In the genomic region with DNA sequence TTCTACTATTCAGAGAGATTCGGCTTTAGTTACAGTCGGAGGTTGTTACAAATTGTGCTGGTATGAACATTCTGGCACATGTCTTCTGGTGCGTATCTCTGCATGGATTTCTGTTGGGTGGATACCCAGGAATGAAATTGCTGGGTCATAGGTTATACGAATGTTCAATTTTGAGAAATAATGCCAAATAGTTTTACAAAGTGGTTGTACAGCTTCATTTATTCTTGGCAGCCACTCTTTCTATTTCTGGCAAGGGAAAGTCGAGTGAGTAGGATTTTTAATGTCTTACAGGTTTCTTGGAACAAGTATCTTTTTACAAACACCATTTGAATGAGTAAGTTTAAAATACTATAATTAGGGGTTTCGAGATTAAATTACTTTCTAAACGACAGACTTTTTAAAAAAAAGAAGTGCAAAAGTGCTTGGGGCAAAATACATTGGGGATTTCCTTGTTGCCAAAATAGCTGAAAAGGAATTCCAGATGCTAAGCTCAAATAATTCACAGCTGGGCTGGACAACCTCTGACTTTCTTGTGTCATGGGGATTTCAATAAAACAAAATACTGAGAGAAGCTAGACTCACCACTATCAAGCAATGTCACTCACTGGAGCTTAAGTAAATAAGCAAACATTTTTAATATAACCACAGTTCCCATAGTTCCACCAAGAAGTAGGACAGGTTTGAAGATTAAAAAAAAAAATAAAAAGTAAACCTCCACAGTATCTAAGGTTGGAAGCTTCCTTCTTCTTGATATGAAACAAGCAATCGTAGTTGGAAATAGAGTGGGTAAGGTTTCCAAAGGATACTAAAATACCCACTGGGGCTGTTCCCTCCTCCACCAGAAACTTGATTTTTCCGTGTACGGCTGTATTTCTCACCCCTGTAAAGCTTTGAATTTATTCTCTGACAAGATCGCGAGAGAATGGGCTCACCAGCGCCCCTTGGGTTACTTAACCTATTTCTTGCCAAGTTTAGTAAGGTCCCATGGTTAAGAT, we compare ENCODE assay signal across 15 cellular contexts. TPM values are rescaled to one million over a fixed set of nuclear protein-coding genes. Genes with fewer than 3 reads are reported as not detected.
DNase-seq lines count a peak whose midpoint lies in the region; ATAC-seq and TF ChIP-seq lines count a peak whose summit lies in the region.
"Had no signal": no experiment of that assay in that cellular context is flagged by ENCODE, and none has a peak within 500 bp of the region (broad histone marks: within the 10 kb centered on the region; RNA-seq: fewer than 3 reads in every experiment).

No MANE protein-coding gene starts in this region.

- H3K9me3 ChIP-seq in esophagus muscularis mucosa, result no peaks in the 10 kb centered on the region
- H3K9me3 ChIP-seq in effector memory CD4-positive, alpha-beta T cell (ENCODE audit: control insufficient read depth, low read length), result no peaks in the 10 kb centered on the region
- H3K9me3 ChIP-seq: vagina had no signal

- no peak for ATAC-seq in GM21786 (IDR thresholded peaks at IDR 0.05; ENCODE audit: unreplicated experiment)

- intact Hi-C loops in esophagus muscularis mucosa (cut with DNase I), result no loop called here

- TF ChIP-seq EP300 in esophagus muscularis mucosa (IDR thresholded peaks at IDR 0.05), result no peak

- H3K4me1 ChIP-seq in esophagus muscularis mucosa, result peaks cover 15 to 28% (median 20%) of the 10 kb centered on the region in 4 donors
- no peaks in the 10 kb centered on the region for H3K4me1 ChIP-seq in effector memory CD4-positive, alpha-beta T cell (ENCODE audit: control insufficient read depth, insufficient read depth, low read length, poor library complexity, severe bottlenecking)
- H3K4me1 ChIP-seq: BLaER1 had no signal

- H3K27ac ChIP-seq in esophagus muscularis mucosa (replicated peaks in 1 of 4), result peak overlapping the region in 3 of 4 donors; percentile 14 to 34 (median 24)
- no peak overlapping the region for H3K27ac ChIP-seq in effector memory CD4-positive, alpha-beta T cell (ENCODE audit: insufficient read depth, low read length, poor library complexity, severe bottlenecking)
- H3K27ac ChIP-seq: BLaER1, brain microvascular endothelial cell, vagina had no signal

- no peaks in the 10 kb centered on the region for H3K36me3 ChIP-seq in esophagus muscularis mucosa
- H3K36me3 ChIP-seq in effector memory CD4-positive, alpha-beta T cell (ENCODE audit: control insufficient read depth, insufficient read depth, low read length), result no peaks in the 10 kb centered on the region
- H3K36me3 ChIP-seq: BLaER1, brain microvascular endothelial cell, vagina had no signal

- TF ChIP-seq POLR2A in esophagus muscularis mucosa (IDR thresholded peaks at IDR 0.05; ENCODE audit: low read depth), result no peak

- 35% methylated on average over 13 of the region's 13 CpGs for WGBS in esophagus muscularis mucosa

- no peak for TF ChIP-seq CTCF in esophagus muscularis mucosa (IDR thresholded peaks at IDR 0.05)

- no peaks in the 10 kb centered on the region for H3K27me3 ChIP-seq in esophagus muscularis mucosa
- H3K27me3 ChIP-seq in effector memory CD4-positive, alpha-beta T cell (replicated peaks; ENCODE audit: control insufficient read depth, insufficient read depth, low read length, poor library complexity, severe bottlenecking), result no peaks in the 10 kb centered on the region
- H3K27me3 ChIP-seq: BLaER1, brain microvascular endothelial cell, vagina had no signal

- DNase-seq in AG20443 (ENCODE audit: low spot score) (peak; percentile 58), NCI-H69 (lab: John Stamatoyannopoulos, UW) (peak; percentile 45), esophagus muscularis mucosa (ENCODE audit: extremely low spot score) (no peak), myocyte (ENCODE audit: low read depth) (peak; percentile 18), NCI-H128 (lab: John Stamatoyannopoulos, UW; ENCODE audit: unreplicated experiment) (no peak), NCI-H2171 (lab: John Stamatoyannopoulos, UW) (no peak)
- no peak for DNase-seq in effector memory CD4-positive, alpha-beta T cell
- DNase-seq: activated CD4-positive, alpha-beta T cell treated with anti-CD3 and anti-CD28 coated beads for 1 hour; brain microvascular endothelial cell; DND-41; kidney glomerular epithelial cell; NCI-H2081 had no signal

- no peak overlapping the region for H3K4me3 ChIP-seq in esophagus muscularis mucosa
- no peak overlapping the region for H3K4me3 ChIP-seq in effector memory CD4-positive, alpha-beta T cell (ENCODE audit: insufficient read depth, low read depth, low read length, poor library complexity, severe bottlenecking)
- H3K4me3 ChIP-seq: BLaER1, vagina had no signal

RNA-seq across cellular contexts. Expression of a gene that starts 21.6 kb away (rescaled TPM):
- total RNA-seq in esophagus muscularis mucosa (10 to 100 TPM; 21.7 to 34.5 (median 25.8) TPM), myocyte (2.3 and 2.8 TPM in 2 replicates)
- polyA plus RNA-seq in myocyte (2012), result 1.7 TPM

Comparison
In these comparisons a context has a peak if more than half of its experiments do, and no peak if none do; other contexts are left out.
1. DNase-seq: peak in AG20443 (single experiment), NCI-H69 (single experiment) and myocyte (single experiment); none in esophagus muscularis mucosa (single experiment), NCI-H128 (single experiment), NCI-H2171 (single experiment) and effector memory CD4-positive, alpha-beta T cell (0 of 3).